Comparison of ENCODE assay signal across 2 cellular contexts in the genomic region with DNA sequence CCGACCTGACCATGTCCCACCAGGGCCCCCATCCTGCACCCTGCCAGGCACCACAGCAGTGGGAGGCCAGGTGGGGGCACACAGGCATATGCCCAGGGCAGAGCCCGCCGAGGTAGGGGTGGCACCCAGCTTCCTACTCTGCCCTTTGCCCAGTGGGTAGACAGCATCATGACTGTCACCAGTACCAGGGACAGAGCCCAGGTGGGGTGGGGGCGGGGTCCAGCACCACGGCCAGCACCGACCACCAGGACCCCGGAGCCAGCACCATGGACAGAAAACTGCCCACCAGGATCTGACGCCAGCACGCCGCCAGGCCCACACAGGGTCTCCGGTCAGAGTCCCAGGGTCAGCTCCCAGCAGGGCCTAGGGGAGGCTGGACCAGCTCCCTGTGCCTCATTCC.
TF ChIP-seq lines count a peak whose summit lies in the region.

No MANE protein-coding gene starts in this region.

TF ChIP-seq in HepG2, 621 proteins besides CTCF, POLR2A, EP300 and RAD21 (continues in another document):
- TF ChIP-seq ZNF619 (CRISPR knock-in tag; IDR thresholded peaks at IDR 0.05) (no peak), HOXA5 (CRISPR knock-in tag; IDR thresholded peaks at IDR 0.05) (no peak), ZBTB7A (CRISPR knock-in tag; IDR thresholded peaks at IDR 0.05) (peak; percentile 36; the same call in 1 of the 2 replicates), KDM5A (IDR thresholded peaks at IDR 0.05; ENCODE audit: borderline replicate concordance, low read length) (no peak), ARHGAP35 (CRISPR knock-in tag; IDR thresholded peaks at IDR 0.05; ENCODE audit: borderline replicate concordance) (peak; percentile 87; the same call in 1 of the 2 replicates), NFKB2 (CRISPR knock-in tag; IDR thresholded peaks at IDR 0.05; ENCODE audit: borderline replicate concordance) (peak; percentile 68; the same call in 1 of the 2 replicates), ZNF430 (CRISPR knock-in tag; IDR thresholded peaks at IDR 0.05) (peak; percentile 77; the same call in 1 of the 2 replicates), EHMT2 (IDR thresholded peaks at IDR 0.05; ENCODE audit: borderline replicate concordance, low read depth, low read length) (peak; percentile 79; the same call in 1 of the 2 replicates), ARNT2 (CRISPR knock-in tag; IDR thresholded peaks at IDR 0.05; ENCODE audit: low read depth) (peak; percentile 59; the same call in 1 of the 2 replicates), RBM39 (IDR thresholded peaks at IDR 0.05; ENCODE audit: low read depth, low read length, poor library complexity, severe bottlenecking) (no peak), GTF3A (CRISPR knock-in tag; conservative IDR thresholded peaks at IDR 0.05) (no peak), ZNF30 (CRISPR knock-in tag; IDR thresholded peaks at IDR 0.05) (no peak), ZNF331 (CRISPR knock-in tag; IDR thresholded peaks at IDR 0.05) (peak; percentile 66; the same call in 1 of the 2 replicates)
- TF ChIP-seq, protein P1, sequence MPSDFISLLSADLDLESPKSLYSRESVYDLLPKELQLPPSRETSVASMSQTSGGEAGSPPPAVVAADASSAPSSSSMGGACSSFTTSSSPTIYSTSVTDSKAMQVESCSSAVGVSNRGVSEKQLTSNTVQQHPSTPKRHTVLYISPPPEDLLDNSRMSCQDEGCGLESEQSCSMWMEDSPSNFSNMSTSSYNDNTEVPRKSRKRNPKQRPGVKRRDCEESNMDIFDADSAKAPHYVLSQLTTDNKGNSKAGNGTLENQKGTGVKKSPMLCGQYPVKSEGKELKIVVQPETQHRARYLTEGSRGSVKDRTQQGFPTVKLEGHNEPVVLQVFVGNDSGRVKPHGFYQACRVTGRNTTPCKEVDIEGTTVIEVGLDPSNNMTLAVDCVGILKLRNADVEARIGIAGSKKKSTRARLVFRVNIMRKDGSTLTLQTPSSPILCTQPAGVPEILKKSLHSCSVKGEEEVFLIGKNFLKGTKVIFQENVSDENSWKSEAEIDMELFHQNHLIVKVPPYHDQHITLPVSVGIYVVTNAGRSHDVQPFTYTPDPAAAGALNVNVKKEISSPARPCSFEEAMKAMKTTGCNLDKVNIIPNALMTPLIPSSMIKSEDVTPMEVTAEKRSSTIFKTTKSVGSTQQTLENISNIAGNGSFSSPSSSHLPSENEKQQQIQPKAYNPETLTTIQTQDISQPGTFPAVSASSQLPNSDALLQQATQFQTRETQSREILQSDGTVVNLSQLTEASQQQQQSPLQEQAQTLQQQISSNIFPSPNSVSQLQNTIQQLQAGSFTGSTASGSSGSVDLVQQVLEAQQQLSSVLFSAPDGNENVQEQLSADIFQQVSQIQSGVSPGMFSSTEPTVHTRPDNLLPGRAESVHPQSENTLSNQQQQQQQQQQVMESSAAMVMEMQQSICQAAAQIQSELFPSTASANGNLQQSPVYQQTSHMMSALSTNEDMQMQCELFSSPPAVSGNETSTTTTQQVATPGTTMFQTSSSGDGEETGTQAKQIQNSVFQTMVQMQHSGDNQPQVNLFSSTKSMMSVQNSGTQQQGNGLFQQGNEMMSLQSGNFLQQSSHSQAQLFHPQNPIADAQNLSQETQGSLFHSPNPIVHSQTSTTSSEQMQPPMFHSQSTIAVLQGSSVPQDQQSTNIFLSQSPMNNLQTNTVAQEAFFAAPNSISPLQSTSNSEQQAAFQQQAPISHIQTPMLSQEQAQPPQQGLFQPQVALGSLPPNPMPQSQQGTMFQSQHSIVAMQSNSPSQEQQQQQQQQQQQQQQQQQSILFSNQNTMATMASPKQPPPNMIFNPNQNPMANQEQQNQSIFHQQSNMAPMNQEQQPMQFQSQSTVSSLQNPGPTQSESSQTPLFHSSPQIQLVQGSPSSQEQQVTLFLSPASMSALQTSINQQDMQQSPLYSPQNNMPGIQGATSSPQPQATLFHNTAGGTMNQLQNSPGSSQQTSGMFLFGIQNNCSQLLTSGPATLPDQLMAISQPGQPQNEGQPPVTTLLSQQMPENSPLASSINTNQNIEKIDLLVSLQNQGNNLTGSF (CRISPR knock-in tag; IDR thresholded peaks at IDR 0.05): peak; percentile 91
- TF ChIP-seq, protein P2, sequence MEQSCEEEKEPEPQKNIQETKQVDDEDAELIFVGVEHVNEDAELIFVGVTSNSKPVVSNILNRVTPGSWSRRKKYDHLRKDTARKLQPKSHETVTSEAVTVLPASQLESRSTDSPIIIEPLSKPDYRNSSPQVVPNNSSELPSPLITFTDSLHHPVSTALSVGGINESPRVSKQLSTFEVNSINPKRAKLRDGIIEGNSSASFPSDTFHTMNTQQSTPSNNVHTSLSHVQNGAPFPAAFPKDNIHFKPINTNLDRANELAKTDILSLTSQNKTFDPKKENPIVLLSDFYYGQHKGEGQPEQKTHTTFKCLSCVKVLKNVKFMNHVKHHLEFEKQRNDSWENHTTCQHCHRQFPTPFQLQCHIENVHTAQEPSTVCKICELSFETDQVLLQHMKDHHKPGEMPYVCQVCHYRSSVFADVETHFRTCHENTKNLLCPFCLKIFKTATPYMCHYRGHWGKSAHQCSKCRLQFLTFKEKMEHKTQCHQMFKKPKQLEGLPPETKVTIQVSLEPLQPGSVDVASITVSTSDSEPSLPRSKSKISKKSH (CRISPR knock-in tag; IDR thresholded peaks at IDR 0.05; ENCODE audit: borderline replicate concordance): no peak
- TF ChIP-seq, protein P3, sequence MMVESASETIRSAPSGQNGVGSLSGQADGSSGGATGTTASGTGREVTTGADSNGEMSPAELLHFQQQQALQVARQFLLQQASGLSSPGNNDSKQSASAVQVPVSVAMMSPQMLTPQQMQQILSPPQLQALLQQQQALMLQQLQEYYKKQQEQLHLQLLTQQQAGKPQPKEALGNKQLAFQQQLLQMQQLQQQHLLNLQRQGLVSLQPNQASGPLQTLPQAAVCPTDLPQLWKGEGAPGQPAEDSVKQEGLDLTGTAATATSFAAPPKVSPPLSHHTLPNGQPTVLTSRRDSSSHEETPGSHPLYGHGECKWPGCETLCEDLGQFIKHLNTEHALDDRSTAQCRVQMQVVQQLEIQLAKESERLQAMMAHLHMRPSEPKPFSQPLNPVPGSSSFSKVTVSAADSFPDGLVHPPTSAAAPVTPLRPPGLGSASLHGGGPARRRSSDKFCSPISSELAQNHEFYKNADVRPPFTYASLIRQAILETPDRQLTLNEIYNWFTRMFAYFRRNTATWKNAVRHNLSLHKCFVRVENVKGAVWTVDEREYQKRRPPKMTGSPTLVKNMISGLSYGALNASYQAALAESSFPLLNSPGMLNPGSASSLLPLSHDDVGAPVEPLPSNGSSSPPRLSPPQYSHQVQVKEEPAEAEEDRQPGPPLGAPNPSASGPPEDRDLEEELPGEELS (CRISPR knock-in tag; IDR thresholded peaks at IDR 0.05): no peak

TF ChIP-seq in WTC11, 78 proteins besides CTCF, POLR2A, EP300 and RAD21 (continues in another document):
- TF ChIP-seq, protein P4, sequence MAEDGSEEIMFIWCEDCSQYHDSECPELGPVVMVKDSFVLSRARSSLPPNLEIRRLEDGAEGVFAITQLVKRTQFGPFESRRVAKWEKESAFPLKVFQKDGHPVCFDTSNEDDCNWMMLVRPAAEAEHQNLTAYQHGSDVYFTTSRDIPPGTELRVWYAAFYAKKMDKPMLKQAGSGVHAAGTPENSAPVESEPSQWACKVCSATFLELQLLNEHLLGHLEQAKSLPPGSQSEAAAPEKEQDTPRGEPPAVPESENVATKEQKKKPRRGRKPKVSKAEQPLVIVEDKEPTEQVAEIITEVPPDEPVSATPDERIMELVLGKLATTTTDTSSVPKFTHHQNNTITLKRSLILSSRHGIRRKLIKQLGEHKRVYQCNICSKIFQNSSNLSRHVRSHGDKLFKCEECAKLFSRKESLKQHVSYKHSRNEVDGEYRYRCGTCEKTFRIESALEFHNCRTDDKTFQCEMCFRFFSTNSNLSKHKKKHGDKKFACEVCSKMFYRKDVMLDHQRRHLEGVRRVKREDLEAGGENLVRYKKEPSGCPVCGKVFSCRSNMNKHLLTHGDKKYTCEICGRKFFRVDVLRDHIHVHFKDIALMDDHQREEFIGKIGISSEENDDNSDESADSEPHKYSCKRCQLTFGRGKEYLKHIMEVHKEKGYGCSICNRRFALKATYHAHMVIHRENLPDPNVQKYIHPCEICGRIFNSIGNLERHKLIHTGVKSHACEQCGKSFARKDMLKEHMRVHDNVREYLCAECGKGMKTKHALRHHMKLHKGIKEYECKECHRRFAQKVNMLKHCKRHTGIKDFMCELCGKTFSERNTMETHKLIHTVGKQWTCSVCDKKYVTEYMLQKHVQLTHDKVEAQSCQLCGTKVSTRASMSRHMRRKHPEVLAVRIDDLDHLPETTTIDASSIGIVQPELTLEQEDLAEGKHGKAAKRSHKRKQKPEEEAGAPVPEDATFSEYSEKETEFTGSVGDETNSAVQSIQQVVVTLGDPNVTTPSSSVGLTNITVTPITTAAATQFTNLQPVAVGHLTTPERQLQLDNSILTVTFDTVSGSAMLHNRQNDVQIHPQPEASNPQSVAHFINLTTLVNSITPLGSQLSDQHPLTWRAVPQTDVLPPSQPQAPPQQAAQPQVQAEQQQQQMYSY (CRISPR knock-in tag; IDR thresholded peaks at IDR 0.05): peak; percentile 90
- no peak for TF ChIP-seq GTF2I (CRISPR knock-in tag; conservative IDR thresholded peaks at IDR 0.05)
- TF ChIP-seq, protein P5, sequence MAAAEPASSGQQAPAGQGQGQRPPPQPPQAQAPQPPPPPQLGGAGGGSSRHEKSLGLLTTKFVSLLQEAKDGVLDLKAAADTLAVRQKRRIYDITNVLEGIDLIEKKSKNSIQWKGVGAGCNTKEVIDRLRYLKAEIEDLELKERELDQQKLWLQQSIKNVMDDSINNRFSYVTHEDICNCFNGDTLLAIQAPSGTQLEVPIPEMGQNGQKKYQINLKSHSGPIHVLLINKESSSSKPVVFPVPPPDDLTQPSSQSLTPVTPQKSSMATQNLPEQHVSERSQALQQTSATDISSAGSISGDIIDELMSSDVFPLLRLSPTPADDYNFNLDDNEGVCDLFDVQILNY (CRISPR knock-in tag; IDR thresholded peaks at IDR 0.05): peak; percentile 99
- TF ChIP-seq, protein P6, sequence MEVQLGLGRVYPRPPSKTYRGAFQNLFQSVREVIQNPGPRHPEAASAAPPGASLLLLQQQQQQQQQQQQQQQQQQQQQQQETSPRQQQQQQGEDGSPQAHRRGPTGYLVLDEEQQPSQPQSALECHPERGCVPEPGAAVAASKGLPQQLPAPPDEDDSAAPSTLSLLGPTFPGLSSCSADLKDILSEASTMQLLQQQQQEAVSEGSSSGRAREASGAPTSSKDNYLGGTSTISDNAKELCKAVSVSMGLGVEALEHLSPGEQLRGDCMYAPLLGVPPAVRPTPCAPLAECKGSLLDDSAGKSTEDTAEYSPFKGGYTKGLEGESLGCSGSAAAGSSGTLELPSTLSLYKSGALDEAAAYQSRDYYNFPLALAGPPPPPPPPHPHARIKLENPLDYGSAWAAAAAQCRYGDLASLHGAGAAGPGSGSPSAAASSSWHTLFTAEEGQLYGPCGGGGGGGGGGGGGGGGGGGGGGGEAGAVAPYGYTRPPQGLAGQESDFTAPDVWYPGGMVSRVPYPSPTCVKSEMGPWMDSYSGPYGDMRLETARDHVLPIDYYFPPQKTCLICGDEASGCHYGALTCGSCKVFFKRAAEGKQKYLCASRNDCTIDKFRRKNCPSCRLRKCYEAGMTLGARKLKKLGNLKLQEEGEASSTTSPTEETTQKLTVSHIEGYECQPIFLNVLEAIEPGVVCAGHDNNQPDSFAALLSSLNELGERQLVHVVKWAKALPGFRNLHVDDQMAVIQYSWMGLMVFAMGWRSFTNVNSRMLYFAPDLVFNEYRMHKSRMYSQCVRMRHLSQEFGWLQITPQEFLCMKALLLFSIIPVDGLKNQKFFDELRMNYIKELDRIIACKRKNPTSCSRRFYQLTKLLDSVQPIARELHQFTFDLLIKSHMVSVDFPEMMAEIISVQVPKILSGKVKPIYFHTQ (CRISPR knock-in tag; IDR thresholded peaks at IDR 0.05): peak; percentile 48; the same call in 1 of the 2 replicates
- TF ChIP-seq, protein P7, sequence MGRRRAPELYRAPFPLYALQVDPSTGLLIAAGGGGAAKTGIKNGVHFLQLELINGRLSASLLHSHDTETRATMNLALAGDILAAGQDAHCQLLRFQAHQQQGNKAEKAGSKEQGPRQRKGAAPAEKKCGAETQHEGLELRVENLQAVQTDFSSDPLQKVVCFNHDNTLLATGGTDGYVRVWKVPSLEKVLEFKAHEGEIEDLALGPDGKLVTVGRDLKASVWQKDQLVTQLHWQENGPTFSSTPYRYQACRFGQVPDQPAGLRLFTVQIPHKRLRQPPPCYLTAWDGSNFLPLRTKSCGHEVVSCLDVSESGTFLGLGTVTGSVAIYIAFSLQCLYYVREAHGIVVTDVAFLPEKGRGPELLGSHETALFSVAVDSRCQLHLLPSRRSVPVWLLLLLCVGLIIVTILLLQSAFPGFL (CRISPR knock-in tag; IDR thresholded peaks at IDR 0.05; ENCODE audit: borderline replicate concordance): peak; percentile 99
- TF ChIP-seq, protein P8, sequence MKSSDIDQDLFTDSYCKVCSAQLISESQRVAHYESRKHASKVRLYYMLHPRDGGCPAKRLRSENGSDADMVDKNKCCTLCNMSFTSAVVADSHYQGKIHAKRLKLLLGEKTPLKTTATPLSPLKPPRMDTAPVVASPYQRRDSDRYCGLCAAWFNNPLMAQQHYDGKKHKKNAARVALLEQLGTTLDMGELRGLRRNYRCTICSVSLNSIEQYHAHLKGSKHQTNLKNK (CRISPR knock-in tag; IDR thresholded peaks at IDR 0.05): no peak
- peak; percentile 74; the same call in 1 of the 2 replicates for TF ChIP-seq EMX1 (CRISPR knock-in tag; IDR thresholded peaks at IDR 0.05)
- peak; percentile 99 for TF ChIP-seq ZNF121 (CRISPR knock-in tag; IDR thresholded peaks at IDR 0.05)
- TF ChIP-seq, protein P9, sequence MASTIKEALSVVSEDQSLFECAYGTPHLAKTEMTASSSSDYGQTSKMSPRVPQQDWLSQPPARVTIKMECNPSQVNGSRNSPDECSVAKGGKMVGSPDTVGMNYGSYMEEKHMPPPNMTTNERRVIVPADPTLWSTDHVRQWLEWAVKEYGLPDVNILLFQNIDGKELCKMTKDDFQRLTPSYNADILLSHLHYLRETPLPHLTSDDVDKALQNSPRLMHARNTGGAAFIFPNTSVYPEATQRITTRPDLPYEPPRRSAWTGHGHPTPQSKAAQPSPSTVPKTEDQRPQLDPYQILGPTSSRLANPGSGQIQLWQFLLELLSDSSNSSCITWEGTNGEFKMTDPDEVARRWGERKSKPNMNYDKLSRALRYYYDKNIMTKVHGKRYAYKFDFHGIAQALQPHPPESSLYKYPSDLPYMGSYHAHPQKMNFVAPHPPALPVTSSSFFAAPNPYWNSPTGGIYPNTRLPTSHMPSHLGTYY (CRISPR knock-in tag; IDR thresholded peaks at IDR 0.05): peak; percentile 88; the same call in 1 of the 2 replicates
- TF ChIP-seq RORB (CRISPR knock-in tag; IDR thresholded peaks at IDR 0.05): no peak
- TF ChIP-seq SMAD3 (CRISPR knock-in tag; IDR thresholded peaks at IDR 0.05; ENCODE audit: borderline replicate concordance): peak; percentile 100
